8 cellular contexts compared by ENCODE assay signal in genomic region chr6:118551063-118551672, GRCh38. TPM values are rescaled to one million over a fixed set of nuclear protein-coding genes. Genes with fewer than 3 reads are reported as not detected.
DNase-seq lines count a peak whose midpoint lies in the region; ATAC-seq, FAIRE-seq and TF ChIP-seq lines count a peak whose summit lies in the region.

No MANE protein-coding gene starts in this region.

- peak; percentile 55 to 75 (median 63); a peak in 5 of 6 replicates for TF ChIP-seq CTCF in K562 (IDR thresholded peaks at IDR 0.05 in 2 of 3, conservative IDR thresholded peaks at IDR 0.05 in 1 of 3; ENCODE audit: insufficient read depth in 2 of 3, low read depth in 1 of 3, low read length in 3 of 3)

- no TSS peak for BruUV-seq in K562 (replicated peaks; lab: Mats Ljungman, UMichigan)

- WGBS in K562 (ENCODE audit: insufficient coverage, low coverage, missing lambda C conversion rate): 0% methylated on average over 2 of the region's 2 CpGs

- POLR2A ChIA-PET in K562 (lab: Yijun Ruan, JAX): no interaction called here

- CTCF ChIA-PET in K562 (lab: Yijun Ruan, JAX; ENCODE audit: low intra/inter-chr PET ratio): interaction anchor here (0.8 to 1.9 kb wide), 4 partner anchors 31 to 1205 kb away, joined by 3 to 25 read pairs (median 3); no protein-coding TSS in a partner anchor

- no peak overlapping the region for H3K4me2 ChIP-seq in K562 (ENCODE audit: insufficient read depth, low read length)

- peak; percentile 82 to 83 for TF ChIP-seq RAD21 in K562 (CRISPR knock-in tag; conservative IDR thresholded peaks at IDR 0.05 in 1 of 2, IDR thresholded peaks at IDR 0.05 in 1 of 2)

- H3K4me1 ChIP-seq in K562 (replicated peaks in 1 of 2; ENCODE audit: control insufficient read depth in 2 of 2, insufficient read depth in 2 of 2, low read length in 2 of 2): no peaks in the 10 kb centered on the region; a peak in 1 of 5 replicates

- FAIRE-seq in GM19239 (lab: Jason Lieb, UNC) (peak; percentile 83), K562 (lab: Jason Lieb, UNC) (peak; percentile 90)

- ATAC-seq in HG03342 (IDR thresholded peaks at IDR 0.05; ENCODE audit: unreplicated experiment) (peak; percentile 93), K562 (peak; percentile 94)
- ATAC-seq in stimulated activated naive CD8-positive, alpha-beta T cell treated with anti-CD3 and anti-CD28 coated beads, Interleukin-15, Interleukin-2, amounts not matched to agents 100 U/mL and 50 U/mL, for 24 hours: peak; percentile 75

- TF ChIP-seq EP300 in K562 (IDR thresholded peaks at IDR 0.05; ENCODE audit: low read length): no peak

- H2AFZ ChIP-seq in K562 (ENCODE audit: low read depth, low read length): no peak overlapping the region

- H3K27ac ChIP-seq in K562 (ENCODE audit: extremely low read depth, low read depth, low read length): no peak overlapping the region

- no peaks in the 10 kb centered on the region for H3K79me2 ChIP-seq in K562 (ENCODE audit: control insufficient read depth, insufficient read depth, low read length)

- no peaks in the 10 kb centered on the region for H3K36me3 ChIP-seq in K562 (ENCODE audit: control insufficient read depth, insufficient read depth, low read length)

- in situ Hi-C loops in K562 (cut with MboI): loop anchor here (10.0 kb wide), 1 partner anchor 266 kb away; no protein-coding TSS in a partner anchor

- no peaks in the 10 kb centered on the region for H4K20me1 ChIP-seq in K562 (replicated peaks; ENCODE audit: control insufficient read depth, insufficient read depth, low read length)

- DNase-seq in DMS114 treated with DMSO at 0.1 percent for 48 hours (lab: John Stamatoyannopoulos, UW; ENCODE audit: unreplicated experiment) (peak; percentile 67), GM19239 (ENCODE audit: insufficient read length, low spot score) (peak; percentile 9), NCI-H526 treated with DMSO at 0.1 percent for 48 hours (lab: John Stamatoyannopoulos, UW) (peak; percentile 50), K562 (ENCODE audit: extremely low read depth in 1 of 4, low spot score in 3 of 4) (peak; percentile 34 to 59 (median 42)), iris pigment epithelial cell (ENCODE audit: low read depth) (peak; percentile 80)
- no peak for DNase-seq in stimulated activated naive CD8-positive, alpha-beta T cell treated with anti-CD3 and anti-CD28 coated beads, Interleukin-15, Interleukin-2, amounts not matched to agents 100 U/mL and 50 U/mL, for 24 hours
- no peak for DNase-seq in activated CD4-positive, alpha-beta T cell treated with anti-CD3 and anti-CD28 coated beads, Interleukin-2, amount 50 U/mL, for 48 hours

- TF ChIP-seq POLR2A in K562 (conservative IDR thresholded peaks at IDR 0.05): no peak

- no peak overlapping the region for H3K9ac ChIP-seq in K562 (ENCODE audit: insufficient read depth in 1 of 2, low read depth in 2 of 2, low read length in 2 of 2)

- intact Hi-C loops in K562 (cut with micrococcal nuclease): loop anchor here (1.0 to 5.0 kb wide), 6 partner anchors 42 to 574 kb away; no protein-coding TSS in a partner anchor

- H3K4me3 ChIP-seq in K562: no peak overlapping the region

- no peaks in the 10 kb centered on the region for H3K9me1 ChIP-seq in K562 (ENCODE audit: control insufficient read depth, insufficient read depth, low read length)

- H3K27me3 ChIP-seq in K562 (ENCODE audit: control insufficient read depth in 2 of 2, insufficient read depth in 2 of 2, low read length in 2 of 2): no peaks in the 10 kb centered on the region

- no peaks in the 10 kb centered on the region for H3K9me3 ChIP-seq in K562 (replicated peaks; ENCODE audit: control insufficient read depth, insufficient read depth, low read depth, low read length)

TF ChIP-seq in K562, 482 proteins besides CTCF, POLR2A, EP300 and RAD21 (continues in another document):
- TF ChIP-seq CEBPZ (IDR thresholded peaks at IDR 0.05; ENCODE audit: borderline replicate concordance, low read depth, low read length) (no peak), BACH1 (tag; IDR thresholded peaks at IDR 0.05) (peak; percentile 34; the same call in 1 of the 2 replicates), ZBTB2 (IDR thresholded peaks at IDR 0.05) (no peak), SRF (CRISPR knock-in tag; IDR thresholded peaks at IDR 0.05) (0 out of 4 replicates have a peak, but pooled peaks of 1 of the 2 experiments have one; percentile 20), MCM3 (IDR thresholded peaks at IDR 0.05) (no peak), CBX8 (IDR thresholded peaks at IDR 0.05; ENCODE audit: borderline replicate concordance, extremely low read depth, low read depth, low read length, poor library complexity, severe bottlenecking) (no peak), JUND (IDR thresholded peaks at IDR 0.05; ENCODE audit: borderline replicate concordance, low read depth, low read length) (0 out of 2 replicates have a peak, but pooled peaks have one; percentile 12), JUND (tag; IDR thresholded peaks at IDR 0.05; ENCODE audit: borderline replicate concordance, low read depth, low read length) (no peak), MAZ (CRISPR knock-in tag; conservative IDR thresholded peaks at IDR 0.05 in 1 of 2, IDR thresholded peaks at IDR 0.05 in 1 of 2) (0 out of 4 replicates have a peak, but pooled peaks of 1 of the 2 experiments have one; percentile 59), HIVEP1 (CRISPR knock-in tag; IDR thresholded peaks at IDR 0.05) (no peak)
- TF ChIP-seq, protein P1, sequence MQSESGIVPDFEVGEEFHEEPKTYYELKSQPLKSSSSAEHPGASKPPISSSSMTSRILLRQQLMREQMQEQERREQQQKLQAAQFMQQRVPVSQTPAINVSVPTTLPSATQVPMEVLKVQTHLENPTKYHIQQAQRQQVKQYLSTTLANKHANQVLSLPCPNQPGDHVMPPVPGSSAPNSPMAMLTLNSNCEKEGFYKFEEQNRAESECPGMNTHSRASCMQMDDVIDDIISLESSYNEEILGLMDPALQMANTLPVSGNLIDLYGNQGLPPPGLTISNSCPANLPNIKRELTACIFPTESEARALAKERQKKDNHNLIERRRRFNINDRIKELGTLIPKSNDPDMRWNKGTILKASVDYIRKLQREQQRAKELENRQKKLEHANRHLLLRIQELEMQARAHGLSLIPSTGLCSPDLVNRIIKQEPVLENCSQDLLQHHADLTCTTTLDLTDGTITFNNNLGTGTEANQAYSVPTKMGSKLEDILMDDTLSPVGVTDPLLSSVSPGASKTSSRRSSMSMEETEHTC (IDR thresholded peaks at IDR 0.05): no peak

RNA-seq across cellular contexts. Expression of gene PLN, which starts 3.1 kb away (rescaled TPM):
- total RNA-seq in K562 (2011; cell fraction: chromatin; rRNA removed; ENCODE audit: low replicate concordance): not detected in 2 replicates
- not detected in 2 replicates for total RNA-seq in K562 (2011; cell fraction: nucleolus; rRNA removed)
- total RNA-seq in K562 (2011; cell fraction: nucleoplasm; rRNA removed): 0.31 TPM in 1 of 2 replicates, not detected in the other
- total RNA-seq in K562 (2014; rRNA removed): not detected in 2 replicates
- total RNA-seq in K562 (2014; rRNA removed; fragmentation: Illumina TruSeq; extraction: Trizol): not detected in 2 replicates
- not detected in 2 replicates for total RNA-seq in K562 (2015; rRNA removed; fragmentation: Illumina TruSeq; extraction: Trizol)
- total RNA-seq in K562 (2021): 0.09 TPM in 1 of 2 replicates, not detected in the other
- polyA plus RNA-seq in K562 (2011; rRNA removed): 0.03 and 0.05 TPM in 2 replicates
- polyA plus RNA-seq in K562 (2011; cell fraction: cytosol; rRNA removed): not detected in 2 replicates
- polyA plus RNA-seq in K562 (2011; cell fraction: nucleus; rRNA removed): not detected in 2 replicates
- 0.08 TPM in 1 of 2 replicates, not detected in the other for polyA plus RNA-seq in K562 (2012)
- not detected in 2 replicates for polyA plus RNA-seq in K562 (2014; fragmentation: Illumina TruSeq; extraction: Trizol)
- under 1 TPM; 0.03 to 0.30 TPM for polyA plus RNA-seq in K562 (2014; fragmentation: Nextera tagmentation; extraction: Ambion mirVana)
- polyA plus RNA-seq in K562 (2014; rRNA removed): not detected in 2 replicates
- polyA minus RNA-seq in K562 (2011; rRNA and poly(A)+ RNA removed): 0.15 TPM in 1 of 2 replicates, not detected in the other
- polyA minus RNA-seq in K562 (2011; cell fraction: cytosol; rRNA and poly(A)+ RNA removed): not detected in 2 replicates
- 0.33 TPM in 1 of 2 replicates, not detected in the other for polyA minus RNA-seq in K562 (2011; cell fraction: nucleus; rRNA and poly(A)+ RNA removed)

Comparison
In these comparisons a context has a peak if more than half of its experiments do, and no peak if none do; other contexts are left out.
1. DNase-seq: peak in DMS114 treated with DMSO at 0.1 percent for 48 hours (single experiment), GM19239 (single experiment), NCI-H526 treated with DMSO at 0.1 percent for 48 hours (single experiment), K562 (4 of 4) and iris pigment epithelial cell (single experiment); none in stimulated activated naive CD8-positive, alpha-beta T cell treated with anti-CD3 and anti-CD28 coated beads, Interleukin-15, Interleukin-2, amounts not matched to agents 100 U/mL and 50 U/mL, for 24 hours (single experiment) and activated CD4-positive, alpha-beta T cell treated with anti-CD3 and anti-CD28 coated beads, Interleukin-2, amount 50 U/mL, for 48 hours (0 of 2).
2. Peak in every context shown above with its lines, with median percentiles within 50 percentile points of each other: ATAC-seq.